Comparison of ENCODE assay signal across 23 cellular contexts in genomic region chr10:91860885-91861284, GRCh38.
"Had no signal": no experiment of that assay in that cellular context is flagged by ENCODE, and none has a peak within 500 bp of the region (broad histone marks: within the 10 kb centered on the region; RNA-seq: fewer than 3 reads in every experiment).

No MANE protein-coding gene starts in this region.

- H3K27ac Mint-ChIP-seq: endodermal cell, mesothelial cell of epicardium, T-helper 17 cell had no signal

- H3K4me1 ChIP-seq: gastroesophageal sphincter, prostate gland, upper lobe of left lung had no signal

- H3K27me3 ChIP-seq: gastroesophageal sphincter, upper lobe of left lung had no signal

- H3K4me1 Mint-ChIP-seq: mesothelial cell of epicardium; naive thymus-derived CD8-positive, alpha-beta T cell had no signal

- ATAC-seq: activated T-cell treated with anti-CD3 and anti-CD28 coated beads, Interleukin-2, amount 50 U/mL, for 72 hours; gastroesophageal sphincter; left ventricle myocardium superior; naive thymus-derived CD8-positive, alpha-beta T cell; stimulated activated naive CD8-positive, alpha-beta T cell treated with anti-CD3 and anti-CD28 coated beads, Interleukin-15, Interleukin-2, amounts not matched to agents 100 U/mL and 50 U/mL, for 24 hours; T-helper 17 cell had no signal

- DNase-seq: activated CD4-positive, alpha-beta T cell treated with anti-CD3 and anti-CD28 coated beads for 1 hour; activated CD8-positive, alpha-beta memory T cell treated with anti-CD3 and anti-CD28 coated beads, Interleukin-2, amount 50 U/mL, for 48 hours; activated effector memory CD4-positive, alpha-beta T cell treated with Interleukin-2 at 50 U/mL for 16 hours; activated naive CD4-positive, alpha-beta T cell treated with anti-CD3 and anti-CD28 coated beads, Interleukin-2, amount 50 U/mL, for 16 hours; activated T-cell treated with anti-CD3 and anti-CD28 coated beads, Interleukin-2, amount 50 U/mL, for 72 hours; amniotic stem cell; cortex of kidney; endodermal cell; head of caudate nucleus; hypothalamus; left ventricle myocardium superior; mammary epithelial cell; naive thymus-derived CD8-positive, alpha-beta T cell; stimulated activated CD4-positive, alpha-beta T cell treated with anti-CD3 and anti-CD28 coated beads, Interleukin-4, amount 100 ng/mL, for 24 hours; stimulated activated naive CD8-positive, alpha-beta T cell treated with anti-CD3 and anti-CD28 coated beads, Interleukin-15, Interleukin-2, amounts not matched to agents 100 U/mL and 50 U/mL, for 24 hours; T-helper 17 cell; upper lobe of left lung; WERI-Rb-1 had no signal

- FAIRE-seq: islet of Langerhans had no signal

- H3K4me3 ChIP-seq: gastroesophageal sphincter, prostate gland, upper lobe of left lung had no signal

- H3K4me3 Mint-ChIP-seq: activated T-cell treated with anti-CD3 and anti-CD28 coated beads, Interleukin-2, amount 50 U/mL, for 72 hours; endodermal cell; mesothelial cell of epicardium; naive thymus-derived CD8-positive, alpha-beta T cell; T-helper 17 cell had no signal

- H3K9me3 ChIP-seq: gastroesophageal sphincter, prostate gland, upper lobe of left lung had no signal

- H3K27ac ChIP-seq: epithelial cell of prostate, gastroesophageal sphincter, prostate gland, upper lobe of left lung, WERI-Rb-1 had no signal

- H3K36me3 ChIP-seq: prostate gland had no signal

- H3K9me3 Mint-ChIP-seq: activated T-cell treated with anti-CD3 and anti-CD28 coated beads, Interleukin-2, amount 50 U/mL, for 72 hours; endodermal cell; mesothelial cell of epicardium; naive thymus-derived CD8-positive, alpha-beta T cell had no signal

- H3K27me3 Mint-ChIP-seq: naive thymus-derived CD8-positive, alpha-beta T cell; T-helper 17 cell had no signal
